1 cellular context compared by ENCODE assay signal in genomic region chr20:1383621-1384404, GRCh38.
TF ChIP-seq lines count a peak whose summit lies in the region.

No MANE protein-coding gene starts in this region.

TF ChIP-seq in HepG2, 621 proteins besides CTCF, POLR2A, EP300 and RAD21 (continued from another document):
- no peak for TF ChIP-seq MAF1 (CRISPR knock-in tag; IDR thresholded peaks at IDR 0.05; ENCODE audit: borderline replicate concordance)
